ENCODE assay signal across 1 cellular context in the genomic region with DNA sequence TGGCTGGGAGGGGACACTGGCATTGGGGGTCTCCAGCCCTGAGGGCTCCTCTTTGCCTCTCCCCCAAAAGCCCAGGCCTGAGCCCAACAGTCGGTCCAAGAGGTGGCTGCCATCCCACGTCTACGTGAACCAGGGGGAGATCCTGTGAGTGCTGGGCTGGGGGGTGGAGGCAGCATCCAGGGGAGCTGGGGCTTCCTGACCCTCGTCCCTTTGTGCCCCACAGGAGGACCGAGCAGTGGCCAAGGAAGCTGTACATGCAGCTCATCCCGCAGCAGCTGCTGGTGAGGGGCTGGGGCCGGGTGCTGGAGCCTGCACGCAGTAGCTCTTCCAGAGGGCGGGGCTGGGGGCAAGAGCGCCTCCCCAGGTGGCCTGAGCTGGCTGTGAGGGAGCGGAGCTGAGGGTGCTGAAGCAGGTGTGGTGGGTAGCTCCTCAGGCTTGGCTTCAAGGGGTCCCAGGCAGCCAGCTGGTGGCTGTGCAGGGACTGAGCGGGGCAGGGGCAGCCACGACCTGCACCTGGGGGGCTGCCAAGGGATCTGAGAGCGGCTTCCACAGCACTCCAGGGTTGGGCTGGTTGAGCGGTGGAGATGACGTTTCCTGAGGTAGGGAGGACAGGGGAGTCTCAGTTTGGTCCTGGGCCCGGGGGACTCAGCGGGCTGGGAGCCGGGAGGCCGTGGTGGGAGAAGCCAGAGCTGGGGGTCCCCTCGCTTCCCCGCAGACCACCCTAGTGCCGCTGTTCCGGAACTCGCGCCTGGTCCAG.
TF ChIP-seq lines count a peak whose summit lies in the region.

No MANE protein-coding gene starts in this region.

TF ChIP-seq in HepG2, 621 proteins besides CTCF, POLR2A, EP300 and RAD21 (continued from another document):
- TF ChIP-seq, protein P1, sequence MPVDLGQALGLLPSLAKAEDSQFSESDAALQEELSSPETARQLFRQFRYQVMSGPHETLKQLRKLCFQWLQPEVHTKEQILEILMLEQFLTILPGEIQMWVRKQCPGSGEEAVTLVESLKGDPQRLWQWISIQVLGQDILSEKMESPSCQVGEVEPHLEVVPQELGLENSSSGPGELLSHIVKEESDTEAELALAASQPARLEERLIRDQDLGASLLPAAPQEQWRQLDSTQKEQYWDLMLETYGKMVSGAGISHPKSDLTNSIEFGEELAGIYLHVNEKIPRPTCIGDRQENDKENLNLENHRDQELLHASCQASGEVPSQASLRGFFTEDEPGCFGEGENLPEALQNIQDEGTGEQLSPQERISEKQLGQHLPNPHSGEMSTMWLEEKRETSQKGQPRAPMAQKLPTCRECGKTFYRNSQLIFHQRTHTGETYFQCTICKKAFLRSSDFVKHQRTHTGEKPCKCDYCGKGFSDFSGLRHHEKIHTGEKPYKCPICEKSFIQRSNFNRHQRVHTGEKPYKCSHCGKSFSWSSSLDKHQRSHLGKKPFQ (CRISPR knock-in tag; IDR thresholded peaks at IDR 0.05; ENCODE audit: insufficient replicate concordance): no peak
- TF ChIP-seq, protein P2, sequence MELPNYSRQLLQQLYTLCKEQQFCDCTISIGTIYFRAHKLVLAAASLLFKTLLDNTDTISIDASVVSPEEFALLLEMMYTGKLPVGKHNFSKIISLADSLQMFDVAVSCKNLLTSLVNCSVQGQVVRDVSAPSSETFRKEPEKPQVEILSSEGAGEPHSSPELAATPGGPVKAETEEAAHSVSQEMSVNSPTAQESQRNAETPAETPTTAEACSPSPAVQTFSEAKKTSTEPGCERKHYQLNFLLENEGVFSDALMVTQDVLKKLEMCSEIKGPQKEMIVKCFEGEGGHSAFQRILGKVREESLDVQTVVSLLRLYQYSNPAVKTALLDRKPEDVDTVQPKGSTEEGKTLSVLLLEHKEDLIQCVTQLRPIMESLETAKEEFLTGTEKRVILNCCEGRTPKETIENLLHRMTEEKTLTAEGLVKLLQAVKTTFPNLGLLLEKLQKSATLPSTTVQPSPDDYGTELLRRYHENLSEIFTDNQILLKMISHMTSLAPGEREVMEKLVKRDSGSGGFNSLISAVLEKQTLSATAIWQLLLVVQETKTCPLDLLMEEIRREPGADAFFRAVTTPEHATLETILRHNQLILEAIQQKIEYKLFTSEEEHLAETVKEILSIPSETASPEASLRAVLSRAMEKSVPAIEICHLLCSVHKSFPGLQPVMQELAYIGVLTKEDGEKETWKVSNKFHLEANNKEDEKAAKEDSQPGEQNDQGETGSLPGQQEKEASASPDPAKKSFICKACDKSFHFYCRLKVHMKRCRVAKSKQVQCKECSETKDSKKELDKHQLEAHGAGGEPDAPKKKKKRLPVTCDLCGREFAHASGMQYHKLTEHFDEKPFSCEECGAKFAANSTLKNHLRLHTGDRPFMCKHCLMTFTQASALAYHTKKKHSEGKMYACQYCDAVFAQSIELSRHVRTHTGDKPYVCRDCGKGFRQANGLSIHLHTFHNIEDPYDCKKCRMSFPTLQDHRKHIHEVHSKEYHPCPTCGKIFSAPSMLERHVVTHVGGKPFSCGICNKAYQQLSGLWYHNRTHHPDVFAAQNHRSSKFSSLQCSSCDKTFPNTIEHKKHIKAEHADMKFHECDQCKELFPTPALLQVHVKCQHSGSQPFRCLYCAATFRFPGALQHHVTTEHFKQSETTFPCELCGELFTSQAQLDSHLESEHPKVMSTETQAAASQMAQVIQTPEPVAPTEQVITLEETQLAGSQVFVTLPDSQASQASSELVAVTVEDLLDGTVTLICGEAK (IDR thresholded peaks at IDR 0.05): no peak
- TF ChIP-seq, protein P2 (CRISPR knock-in tag; IDR thresholded peaks at IDR 0.05): no peak
- TF ChIP-seq RARA (CRISPR knock-in tag; IDR thresholded peaks at IDR 0.05): no peak
- TF ChIP-seq STAG1 (CRISPR knock-in tag; IDR thresholded peaks at IDR 0.05): no peak
- TF ChIP-seq ATM (IDR thresholded peaks at IDR 0.05; ENCODE audit: borderline replicate concordance): no peak
- TF ChIP-seq ZNF766 (CRISPR knock-in tag; IDR thresholded peaks at IDR 0.05; ENCODE audit: borderline replicate concordance): no peak
- TF ChIP-seq, protein P3, sequence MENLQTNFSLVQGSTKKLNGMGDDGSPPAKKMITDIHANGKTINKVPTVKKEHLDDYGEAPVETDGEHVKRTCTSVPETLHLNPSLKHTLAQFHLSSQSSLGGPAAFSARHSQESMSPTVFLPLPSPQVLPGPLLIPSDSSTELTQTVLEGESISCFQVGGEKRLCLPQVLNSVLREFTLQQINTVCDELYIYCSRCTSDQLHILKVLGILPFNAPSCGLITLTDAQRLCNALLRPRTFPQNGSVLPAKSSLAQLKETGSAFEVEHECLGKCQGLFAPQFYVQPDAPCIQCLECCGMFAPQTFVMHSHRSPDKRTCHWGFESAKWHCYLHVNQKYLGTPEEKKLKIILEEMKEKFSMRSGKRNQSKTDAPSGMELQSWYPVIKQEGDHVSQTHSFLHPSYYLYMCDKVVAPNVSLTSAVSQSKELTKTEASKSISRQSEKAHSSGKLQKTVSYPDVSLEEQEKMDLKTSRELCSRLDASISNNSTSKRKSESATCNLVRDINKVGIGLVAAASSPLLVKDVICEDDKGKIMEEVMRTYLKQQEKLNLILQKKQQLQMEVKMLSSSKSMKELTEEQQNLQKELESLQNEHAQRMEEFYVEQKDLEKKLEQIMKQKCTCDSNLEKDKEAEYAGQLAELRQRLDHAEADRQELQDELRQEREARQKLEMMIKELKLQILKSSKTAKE (CRISPR knock-in tag; IDR thresholded peaks at IDR 0.05; ENCODE audit: borderline replicate concordance): no peak
TF ChIP-seq in HepG2: peak in this region for 6.
